In genomic region chr2:88831071-88831791, GRCh38 we compare ENCODE assay signal across 17 cellular contexts.
DNase-seq lines count a peak whose midpoint lies in the region; ATAC-seq, FAIRE-seq and TF ChIP-seq lines count a peak whose summit lies in the region.
"Had no signal": no experiment of that assay in that cellular context is flagged by ENCODE, and none has a peak within 500 bp of the region (broad histone marks: within the 10 kb centered on the region; RNA-seq: fewer than 3 reads in every experiment).

No MANE protein-coding gene starts in this region.

- FAIRE-seq in HepG2 (lab: Jason Lieb, UNC): no peak
- FAIRE-seq in K562 (lab: Jason Lieb, UNC): no peak
- peak; percentile 37 for FAIRE-seq in urothelium cell line (lab: Jason Lieb, UNC)

- H3K4me1 ChIP-seq in HepG2 (ENCODE audit: insufficient read depth, low read length) (no peaks in the 10 kb centered on the region), right lobe of liver (no peaks in the 10 kb centered on the region), K562 (replicated peaks in 1 of 2; ENCODE audit: control insufficient read depth in 2 of 2, insufficient read depth in 2 of 2, low read length in 2 of 2) (no peaks in the 10 kb centered on the region)
- H3K4me1 ChIP-seq: ascending aorta had no signal

- no peak for ATAC-seq in HepG2
- no peak for ATAC-seq in right lobe of liver
- no peak for ATAC-seq in K562

- H3K36me3 ChIP-seq in HepG2 (replicated peaks in 1 of 2; ENCODE audit: control insufficient read depth in 1 of 2, insufficient read depth in 2 of 2, low read length in 2 of 2): no peaks in the 10 kb centered on the region
- no peaks in the 10 kb centered on the region for H3K36me3 ChIP-seq in right lobe of liver
- no peaks in the 10 kb centered on the region for H3K36me3 ChIP-seq in K562 (ENCODE audit: control insufficient read depth, insufficient read depth, low read length)
- H3K36me3 ChIP-seq: ascending aorta, heart left ventricle, spleen had no signal

- no peak for TF ChIP-seq POLR2A in HepG2 (IDR thresholded peaks at IDR 0.05; ENCODE audit: insufficient read depth in 1 of 2, low read depth in 2 of 2, low read length in 2 of 2)
- no peak for TF ChIP-seq POLR2A in right lobe of liver (IDR thresholded peaks at IDR 0.05)
- TF ChIP-seq POLR2A in K562 (conservative IDR thresholded peaks at IDR 0.05): no peak

- H3K9me1 ChIP-seq in K562 (ENCODE audit: control insufficient read depth, insufficient read depth, low read length): no peaks in the 10 kb centered on the region

- no peak overlapping the region for H3K4me3 ChIP-seq in HepG2 (replicated peaks in 1 of 3; ENCODE audit: insufficient read depth in 1 of 3, low read depth in 2 of 3, low read length in 3 of 3)
- H3K4me3 ChIP-seq in right lobe of liver: no peak overlapping the region
- H3K4me3 ChIP-seq in K562: no peak overlapping the region
- H3K4me3 ChIP-seq: ascending aorta, heart left ventricle, SK-N-MC had no signal

- peaks cover 3 to 28% of the 10 kb centered on the region in 2 experiments; a peak in 3 of 5 replicates for H3K27me3 ChIP-seq in HepG2 (ENCODE audit: control insufficient read depth in 1 of 2, insufficient read depth in 2 of 2, low read length in 2 of 2)
- H3K27me3 ChIP-seq in right lobe of liver: no peaks in the 10 kb centered on the region
- peaks cover 2 to 25% of the 10 kb centered on the region in 2 experiments; a peak in 3 of 5 replicates for H3K27me3 ChIP-seq in K562 (ENCODE audit: control insufficient read depth in 2 of 2, insufficient read depth in 2 of 2, low read length in 2 of 2)
- H3K27me3 ChIP-seq: ascending aorta, spleen had no signal

- in situ Hi-C loops in HepG2 (cut with HindIII; ENCODE audit: extremely low pct_ligation_motif_present, low pct_unique_long_range_greater_than_20kb): no loop called here
- in situ Hi-C loops in K562 (cut with MboI): no loop called here

- TF ChIP-seq EP300 in HepG2 (IDR thresholded peaks at IDR 0.05; ENCODE audit: low read depth in 2 of 2, low read length in 2 of 2) (no peak), HepG2 (CRISPR knock-in tag; IDR thresholded peaks at IDR 0.05; ENCODE audit: borderline replicate concordance) (no peak), K562 (IDR thresholded peaks at IDR 0.05; ENCODE audit: low read length) (no peak)

- H4K20me1 ChIP-seq in HepG2 (ENCODE audit: insufficient read depth, low read length) (no peaks in the 10 kb centered on the region), K562 (replicated peaks; ENCODE audit: control insufficient read depth, insufficient read depth, low read length) (no peaks in the 10 kb centered on the region)

- H3K9me3 ChIP-seq in HepG2 (ENCODE audit: low read length): no peaks in the 10 kb centered on the region
- H3K9me3 ChIP-seq in right lobe of liver: no peaks in the 10 kb centered on the region
- H3K9me3 ChIP-seq in K562 (replicated peaks; ENCODE audit: control insufficient read depth, insufficient read depth, low read depth, low read length): no peaks in the 10 kb centered on the region
- H3K9me3 ChIP-seq: ascending aorta, spleen had no signal

- CTCF ChIA-PET in HepG2 (lab: Yijun Ruan, JAX; ENCODE audit: low intra/inter-chr PET ratio, low total read pairs): no interaction called here
- CTCF ChIA-PET in K562 (lab: Yijun Ruan, JAX; ENCODE audit: low intra/inter-chr PET ratio): interaction anchor here (0.8 kb wide), 1 partner anchor 72 kb away, joined by 4 read pairs; no protein-coding TSS in a partner anchor
- CTCF ChIA-PET in HEK293T (lab: Yijun Ruan, JAX): interaction anchor here (0.7 to 1.4 kb wide), 4 partner anchors 8 to 64 kb away, joined by 3 to 7 read pairs (median 3); no protein-coding TSS in a partner anchor

- no peak overlapping the region for H3K27ac ChIP-seq in HepG2 (ENCODE audit: extremely low read length, insufficient read depth, low read length)
- no peak overlapping the region for H3K27ac ChIP-seq in right lobe of liver
- H3K27ac ChIP-seq in K562 (ENCODE audit: extremely low read depth, low read depth, low read length): no peak overlapping the region
- H3K27ac ChIP-seq: ascending aorta, C4-2B, heart left ventricle, SK-N-MC had no signal

- BruUV-seq in HepG2 (replicated peaks; lab: Mats Ljungman, UMichigan) (no TSS peak), K562 (replicated peaks; lab: Mats Ljungman, UMichigan) (no TSS peak)

- H3K79me2 ChIP-seq in HepG2 (ENCODE audit: insufficient read depth, low read length): no peaks in the 10 kb centered on the region
- no peaks in the 10 kb centered on the region for H3K79me2 ChIP-seq in K562 (ENCODE audit: control insufficient read depth, insufficient read depth, low read length)

- H3K4me2 ChIP-seq in HepG2 (ENCODE audit: low read depth, low read length): no peak overlapping the region
- H3K4me2 ChIP-seq in K562 (ENCODE audit: insufficient read depth, low read length): no peak overlapping the region

- POLR2A ChIA-PET in HepG2 (lab: Yijun Ruan, JAX) (no interaction called here), K562 (lab: Yijun Ruan, JAX) (no interaction called here), HEK293T (lab: Yijun Ruan, JAX) (no interaction called here)

- no peak for DNase-seq in HepG2 (ENCODE audit: low spot score)
- DNase-seq in right lobe of liver: no peak
- DNase-seq in NCI-H146 (lab: John Stamatoyannopoulos, UW): peak; percentile 90
- DNase-seq in K562 (ENCODE audit: extremely low read depth in 1 of 4, low spot score in 3 of 4): no peak
- peak; percentile 33 for DNase-seq in urothelium cell line (ENCODE audit: low spot score)
- DNase-seq in NCI-H187 (lab: John Stamatoyannopoulos, UW): no peak
- no peak for DNase-seq in RPMI8226
- no peak for DNase-seq in HEK293T (ENCODE audit: extremely low spot score)
- DNase-seq: activated T-cell treated with anti-CD3 and anti-CD28 coated beads, Interleukin-2, amount 50 U/mL, for 4 hours; effector memory CD4-positive, alpha-beta T cell; NCI-H2029; NCI-H510A treated with DMSO at 0.1 percent for 48 hours had no signal

- TF ChIP-seq RAD21 in HepG2 (CRISPR knock-in tag; IDR thresholded peaks at IDR 0.05) (no peak), K562 (CRISPR knock-in tag; conservative IDR thresholded peaks at IDR 0.05 in 1 of 2, IDR thresholded peaks at IDR 0.05 in 1 of 2) (no peak)

- 16% methylated on average over 6 of the region's 6 CpGs for WGBS in HepG2 (ENCODE audit: low lambda C conversion rate)
- WGBS in right lobe of liver (ENCODE audit: insufficient coverage, low coverage, low lambda C conversion rate, missing lambda C conversion rate): 41% methylated on average over 6 of the region's 6 CpGs
- 0% methylated on average over 6 of the region's 6 CpGs for WGBS in K562 (ENCODE audit: insufficient coverage, low coverage, missing lambda C conversion rate)

- H2AFZ ChIP-seq in HepG2 (ENCODE audit: low read length) (no peak overlapping the region), K562 (ENCODE audit: low read depth, low read length) (no peak overlapping the region)

- no peak overlapping the region for H3K9ac ChIP-seq in HepG2 (ENCODE audit: insufficient read depth, low read depth, low read length)
- no peak overlapping the region for H3K9ac ChIP-seq in K562 (ENCODE audit: insufficient read depth in 1 of 2, low read depth in 2 of 2, low read length in 2 of 2)

- intact Hi-C loops in HepG2 (cut with micrococcal nuclease; ENCODE audit: unreplicated experiment): loop anchor here (1.0 kb wide), 1 partner anchor 91 kb away; no protein-coding TSS in a partner anchor
- intact Hi-C loops in right lobe of liver (cut with DNase I): no loop called here
- intact Hi-C loops in K562 (cut with micrococcal nuclease): loop anchor here (5.0 kb wide), 3 partner anchors 41 to 89 kb away; no protein-coding TSS in a partner anchor

- TF ChIP-seq CTCF in HepG2 (CRISPR knock-in tag; IDR thresholded peaks at IDR 0.05): no peak
- TF ChIP-seq CTCF in right lobe of liver (IDR thresholded peaks at IDR 0.05): no peak
- no peak for TF ChIP-seq CTCF in K562 (IDR thresholded peaks at IDR 0.05 in 2 of 3, conservative IDR thresholded peaks at IDR 0.05 in 1 of 3; ENCODE audit: insufficient read depth in 2 of 3, low read depth in 1 of 3, low read length in 3 of 3)

TF ChIP-seq in HepG2, 621 proteins besides CTCF, POLR2A, EP300 and RAD21 (continues in another document):
- TF ChIP-seq MAFK (conservative IDR thresholded peaks at IDR 0.05 in 1 of 2, IDR thresholded peaks at IDR 0.05 in 1 of 2; ENCODE audit: low read length in 2 of 2): peak; percentile 79 to 93
- peak; percentile 87 for TF ChIP-seq MAFF (IDR thresholded peaks at IDR 0.05; ENCODE audit: low read depth, low read length)
- TF ChIP-seq ZMYM3 (CRISPR knock-in tag; IDR thresholded peaks at IDR 0.05): no peak

TF ChIP-seq in K562, 482 proteins besides CTCF, POLR2A, EP300 and RAD21 (continues in another document):
- TF ChIP-seq E2F4 (CRISPR knock-in tag; IDR thresholded peaks at IDR 0.05; ENCODE audit: low read depth): no peak
- peak; percentile 63 for TF ChIP-seq MAFG (tag; conservative IDR thresholded peaks at IDR 0.05)
- no peak for TF ChIP-seq RFX7 (CRISPR knock-in tag; IDR thresholded peaks at IDR 0.05)

TF ChIP-seq in HEK293T, 16 proteins besides CTCF, POLR2A, EP300 and RAD21:
- TF ChIP-seq CTBP1 (IDR thresholded peaks at IDR 0.05; ENCODE audit: borderline replicate concordance) (no peak), NFRKB (IDR thresholded peaks at IDR 0.05) (no peak), L3MBTL2 (conservative IDR thresholded peaks at IDR 0.05) (no peak), ZNF384 (IDR thresholded peaks at IDR 0.05) (no peak), PKNOX1 (IDR thresholded peaks at IDR 0.05) (no peak), SP1 (IDR thresholded peaks at IDR 0.05) (no peak), SUZ12 (IDR thresholded peaks at IDR 0.05) (no peak), LEF1 (IDR thresholded peaks at IDR 0.05; ENCODE audit: borderline replicate concordance) (no peak), ELF4 (IDR thresholded peaks at IDR 0.05) (no peak), FOXK2 (IDR thresholded peaks at IDR 0.05) (no peak), HDGF (IDR thresholded peaks at IDR 0.05; ENCODE audit: borderline replicate concordance) (no peak), FOXM1 (IDR thresholded peaks at IDR 0.05; ENCODE audit: borderline replicate concordance) (no peak), FOXA1 (IDR thresholded peaks at IDR 0.05) (no peak), TARDBP (IDR thresholded peaks at IDR 0.05) (no peak), ARNT (IDR thresholded peaks at IDR 0.05) (no peak), BHLHE40 (IDR thresholded peaks at IDR 0.05; ENCODE audit: borderline replicate concordance) (no peak)
TF ChIP-seq in HEK293T: peak in this region for 0.

Comparison
In these comparisons a context has a peak if more than half of its experiments do, and no peak if none do; other contexts are left out.
1. intact Hi-C loops: an anchor here in HepG2 (1.0 kb wide) and K562 (5.0 kb wide); none called in right lobe of liver.
2. DNase-seq: peak in NCI-H146 (single experiment) and urothelium cell line (single experiment); none in HepG2 (single experiment), right lobe of liver (0 of 3), K562 (0 of 4), NCI-H187 (0 of 2), RPMI8226 (single experiment) and HEK293T (single experiment).
3. Of the 241 proteins assayed by ChIP-seq in both HepG2 and K562: peak only in HepG2: MAFK; only in K562: MAFG; in both: MAFF; in neither: 238.